15 cellular contexts compared by ENCODE assay signal in genomic region chr4:147626903-147627302, GRCh38. TPM values are rescaled to one million over a fixed set of nuclear protein-coding genes. Genes with fewer than 3 reads are reported as not detected.
DNase-seq lines count a peak whose midpoint lies in the region; ATAC-seq and TF ChIP-seq lines count a peak whose summit lies in the region.
"Had no signal": no experiment of that assay in that cellular context is flagged by ENCODE, and none has a peak within 500 bp of the region (broad histone marks: within the 10 kb centered on the region; RNA-seq: fewer than 3 reads in every experiment).

No MANE protein-coding gene starts in this region.

- H3K36me3 Mint-ChIP-seq in GM23338 (ENCODE audit: low read depth): peaks cover 57% of the 10 kb centered on the region
- peaks cover 29% of the 10 kb centered on the region for H3K36me3 Mint-ChIP-seq in HFFc6 (ENCODE audit: low read depth)
- H3K36me3 Mint-ChIP-seq in chondrocyte (ENCODE audit: low read depth): peaks cover 21% of the 10 kb centered on the region

- H3K27ac Mint-ChIP-seq in GM23338 (peak overlapping the region; percentile 74), HFFc6 (peak overlapping the region; percentile 17; the same call in 1 of the 2 replicates), chondrocyte (ENCODE audit: unreplicated experiment) (peak overlapping the region; percentile 55)

- H3F3A ChIP-seq in GM23338 (replicated peaks; ENCODE audit: low read depth): no peaks in the 10 kb centered on the region

- no peaks in the 10 kb centered on the region for H4K20me1 ChIP-seq in GM23338 (replicated peaks; ENCODE audit: insufficient read depth)

- H2AFZ ChIP-seq in GM23338: no peak overlapping the region
- H2AFZ ChIP-seq: GM23248 had no signal

- no peaks in the 10 kb centered on the region for H3K9me3 Mint-ChIP-seq in GM23338
- H3K9me3 Mint-ChIP-seq in HFFc6: no peaks in the 10 kb centered on the region
- no peaks in the 10 kb centered on the region for H3K9me3 Mint-ChIP-seq in chondrocyte (ENCODE audit: low read depth)
- H3K9me3 Mint-ChIP-seq: CD8-positive, alpha-beta memory T cell had no signal

- peaks cover 20% of the 10 kb centered on the region for H3K79me2 ChIP-seq in GM23338 (replicated peaks; ENCODE audit: insufficient read depth)

- no peak for TF ChIP-seq CTCF in GM23338 (conservative IDR thresholded peaks at IDR 0.05; ENCODE audit: low read depth in 2 of 2)
- no peak for TF ChIP-seq CTCF in HFFc6 (IDR thresholded peaks at IDR 0.05)
- no peak for TF ChIP-seq CTCF in chondrocyte (IDR thresholded peaks at IDR 0.05)
- TF ChIP-seq CTCF in GM20000 (IDR thresholded peaks at IDR 0.05; ENCODE audit: extremely low read depth, missing control alignments): no peak

- H3K4me3 Mint-ChIP-seq in GM23338 (no peak overlapping the region), HFFc6 (no peak overlapping the region), chondrocyte (ENCODE audit: unreplicated experiment) (no peak overlapping the region)
- H3K4me3 Mint-ChIP-seq: CD8-positive, alpha-beta memory T cell had no signal

- DNase-seq in GM23338 (ENCODE audit: low spot score): peak; percentile 61
- no peak for DNase-seq in HFFc6
- DNase-seq in chondrocyte (ENCODE audit: low spot score): no peak
- DNase-seq in GM20000 (ENCODE audit: low spot score): no peak
- no peak for DNase-seq in NCI-H2029 (lab: John Stamatoyannopoulos, UW)
- DNase-seq in NCI-H748 (lab: John Stamatoyannopoulos, UW; ENCODE audit: unreplicated experiment): no peak
- DNase-seq: BE2C; Caco-2; CD8-positive, alpha-beta memory T cell; GF-D8; GM23248 had no signal

- peaks cover 39% of the 10 kb centered on the region for H3K4me1 Mint-ChIP-seq in GM23338
- peaks cover 10% of the 10 kb centered on the region for H3K4me1 Mint-ChIP-seq in HFFc6 (ENCODE audit: low read depth)
- H3K4me1 Mint-ChIP-seq in chondrocyte (ENCODE audit: low read depth): peaks cover 10% of the 10 kb centered on the region

- peak; percentile 40; the same call in 1 of the 3 replicates for ATAC-seq in GM23338
- no peak for ATAC-seq in GM21528 (IDR thresholded peaks at IDR 0.05; ENCODE audit: low FRiP score, unreplicated experiment)

- peaks cover 27% of the 10 kb centered on the region for H3K4me1 ChIP-seq in GM23338 (ENCODE audit: insufficient read depth)
- H3K4me1 ChIP-seq in iPS-15b (ENCODE audit: control insufficient read depth, insufficient read depth, low read length): peaks cover 13% of the 10 kb centered on the region
- H3K4me1 ChIP-seq: BE2C, Caco-2 had no signal

- 0 out of 2 replicates have a peak overlapping the region, but pooled peaks have one; percentile 23 for H3K27ac ChIP-seq in GM23338 (ENCODE audit: low read depth)
- H3K27ac ChIP-seq: C4-2B, GM23248 had no signal

- no peaks in the 10 kb centered on the region for H3K9me3 ChIP-seq in iPS-15b (ENCODE audit: control insufficient read depth, insufficient read depth, low read length)
- H3K9me3 ChIP-seq: BE2C, Caco-2, HAP-1 had no signal

- no peak overlapping the region for H3K4me2 ChIP-seq in GM23338

- no peaks in the 10 kb centered on the region for H3K27me3 ChIP-seq in GM23338 (ENCODE audit: insufficient read depth)
- H3K27me3 ChIP-seq in iPS-15b (ENCODE audit: control insufficient read depth, insufficient read depth, low read length): no peaks in the 10 kb centered on the region
- H3K27me3 ChIP-seq: BE2C had no signal

- H3K9me2 ChIP-seq in GM23338 (ENCODE audit: insufficient read depth): no peaks in the 10 kb centered on the region

- H3K4me3 ChIP-seq in GM23338 (no peak overlapping the region), iPS-15b (ENCODE audit: low read depth, low read length) (no peak overlapping the region)
- H3K4me3 ChIP-seq: GM23248, HAP-1 had no signal

- peak overlapping the region; percentile 18 for H3K9ac ChIP-seq in iPS-15b (ENCODE audit: low read depth, low read length)
- H3K9ac ChIP-seq: GM23248 had no signal

- H3K36me3 ChIP-seq in GM23338 (ENCODE audit: insufficient read depth): peaks cover 17% of the 10 kb centered on the region; the same call in 1 of the 2 replicates
- peaks cover 4% of the 10 kb centered on the region for H3K36me3 ChIP-seq in iPS-15b (ENCODE audit: control insufficient read depth, insufficient read depth, low read length)

- H3K27me3 Mint-ChIP-seq in GM23338 (ENCODE audit: insufficient read depth, low read depth, poor library complexity): no peaks in the 10 kb centered on the region
- no peaks in the 10 kb centered on the region for H3K27me3 Mint-ChIP-seq in HFFc6 (ENCODE audit: insufficient read depth)
- H3K27me3 Mint-ChIP-seq in chondrocyte (ENCODE audit: low read depth): no peaks in the 10 kb centered on the region

TF ChIP-seq in GM23338, 12 proteins besides CTCF, POLR2A, EP300 and RAD21:
- TF ChIP-seq ZNF331 (CRISPR knock-in tag; IDR thresholded peaks at IDR 0.05; ENCODE audit: low read depth) (no peak), JUNB (IDR thresholded peaks at IDR 0.05; ENCODE audit: unreplicated experiment) (no peak), ZNF462 (CRISPR knock-in tag; IDR thresholded peaks at IDR 0.05) (no peak)
TF ChIP-seq in GM23338: peak in this region for 0.

RNA-seq across cellular contexts. Expression of gene TMEM184C, which starts 9.7 kb away (rescaled TPM):
- 42.2 TPM in 2 replicates for total RNA-seq in GM23338 (2014; rRNA removed; shearing (Covaris generic))
- polyA plus RNA-seq in GM23338 (2016; fragmentation: Nextera tagmentation; extraction: Ambion mirVana): 12.6 and 15.1 TPM in 2 replicates
- total RNA-seq in HFFc6 (2021; fragmentation: NEBNext Ultra II Directional; extraction: Animal tissue kit (Norgen Biotek cat#: 25700)): 10 to 100 TPM; 36.8 to 42.0 (median 39.8) TPM
- total RNA-seq in chondrocyte: 35.3 to 40.8 TPM (median 39.3 TPM) in 3 replicates

RNA-seq across cellular contexts. Expression of gene PRMT9, which starts 57.1 kb away (rescaled TPM):
- total RNA-seq in GM23338 (2014; rRNA removed; shearing (Covaris generic)): 11.2 and 13.1 TPM in 2 replicates
- polyA plus RNA-seq in GM23338 (2016; fragmentation: Nextera tagmentation; extraction: Ambion mirVana): 6.4 and 7.6 TPM in 2 replicates
- total RNA-seq in HFFc6 (2021; fragmentation: NEBNext Ultra II Directional; extraction: Animal tissue kit (Norgen Biotek cat#: 25700)): 1 to 10 TPM; 6.5 to 8.5 (median 7.3) TPM
- 7.0 to 9.8 TPM (median 7.8 TPM) in 3 replicates for total RNA-seq in chondrocyte

Comparison
In these comparisons a context has a peak if more than half of its experiments do, and no peak if none do; other contexts are left out.
1. H3K27ac Mint-ChIP-seq: peak in every context shown above with its lines; median percentile 74 in GM23338; 55 in chondrocyte; 17 in HFFc6.